Comparison of ENCODE assay signal across 20 cellular contexts in the genomic region with DNA sequence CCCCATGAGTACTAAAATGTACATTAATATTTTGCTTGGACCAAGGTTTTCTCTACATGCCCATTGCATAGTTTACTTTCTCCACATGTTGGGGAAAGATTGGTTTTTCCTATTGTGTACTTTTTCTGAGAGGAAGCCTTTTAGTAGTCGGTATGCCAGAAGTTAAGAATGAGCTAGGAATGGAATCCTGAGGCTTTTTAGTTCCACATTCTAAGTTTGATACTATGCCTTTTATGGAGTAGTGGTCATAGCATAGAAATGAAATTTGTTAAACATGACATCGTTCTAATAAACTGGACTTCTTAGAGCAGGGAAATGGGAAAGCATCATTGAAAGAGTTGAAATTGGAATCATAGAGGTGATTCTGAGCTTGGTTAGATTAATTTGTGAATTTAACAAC.
DNase-seq lines count a peak whose midpoint lies in the region; ATAC-seq and TF ChIP-seq lines count a peak whose summit lies in the region.
"Had no signal": no experiment of that assay in that cellular context is flagged by ENCODE, and none has a peak within 500 bp of the region (broad histone marks: within the 10 kb centered on the region; RNA-seq: fewer than 3 reads in every experiment).

No MANE protein-coding gene starts in this region.

- H3K4ac ChIP-seq in mesendoderm (ENCODE audit: low read depth, low read length) = no peak overlapping the region

- H3K79me1 ChIP-seq in mesendoderm (ENCODE audit: low read length) = peaks cover 15% of the 10 kb centered on the region

- ATAC-seq in GM21717 (IDR thresholded peaks at IDR 0.05; ENCODE audit: unreplicated experiment) = no peak
- ATAC-seq in CD8-positive, alpha-beta T cell = no peak
- ATAC-seq: GM23338 had no signal

- no peak overlapping the region for H3K9ac ChIP-seq in mesendoderm (ENCODE audit: low read length)
- H3K9ac ChIP-seq: BLaER1 treated with 17β-estradiol and CSF1 and Interleukin-3, amounts not matched to agents 10 nM and 100 nM had no signal

- no peaks in the 10 kb centered on the region for H3K9me3 Mint-ChIP-seq in CD8-positive, alpha-beta T cell
- H3K9me3 Mint-ChIP-seq: CD8-positive, alpha-beta memory T cell; GM23338 had no signal

- H3K36me3 ChIP-seq in tibial artery (peaks cover 0 to 13% (median 8%) of the 10 kb centered on the region in 3 donors), mesendoderm (ENCODE audit: control insufficient read depth, insufficient read depth, low read length) (no peaks in the 10 kb centered on the region)
- peaks cover 4% of the 10 kb centered on the region for H3K36me3 ChIP-seq in CD8-positive, alpha-beta T cell (ENCODE audit: insufficient read depth, low read length)

- H3K56ac ChIP-seq in mesendoderm (ENCODE audit: low read length) = no peak overlapping the region

- H3K27ac ChIP-seq in tibial artery (peak overlapping the region; percentile 54 to 62), mesendoderm (ENCODE audit: low read depth, low read length) (no peak overlapping the region)
- no peak overlapping the region for H3K27ac ChIP-seq in CD8-positive, alpha-beta T cell (ENCODE audit: low read depth, low read length)
- H3K27ac ChIP-seq: BLaER1 treated with 17β-estradiol and CSF1 and Interleukin-3, amounts not matched to agents 10 nM and 100 nM had no signal

- H3K18ac ChIP-seq in mesendoderm (ENCODE audit: low read length) = no peak overlapping the region

- TF ChIP-seq CTCF in astrocyte of the spinal cord (IDR thresholded peaks at IDR 0.05; ENCODE audit: low read depth, low read length) (no peak), tibial artery (IDR thresholded peaks at IDR 0.05) (no peak)
- TF ChIP-seq CTCF in CD8-positive, alpha-beta T cell (IDR thresholded peaks at IDR 0.05) = no peak

- H3K27me3 ChIP-seq in tibial artery (no peaks in the 10 kb centered on the region), mesendoderm (ENCODE audit: insufficient read depth, low read length, poor library complexity) (no peaks in the 10 kb centered on the region)
- H3K27me3 ChIP-seq in CD8-positive, alpha-beta T cell (ENCODE audit: insufficient read depth, low read length) = no peaks in the 10 kb centered on the region
- H3K27me3 ChIP-seq: BLaER1 treated with 17β-estradiol and CSF1 and Interleukin-3, amounts not matched to agents 10 nM and 100 nM; MG63 had no signal

- H2BK120ac ChIP-seq in mesendoderm (ENCODE audit: low read depth, low read length) = no peak overlapping the region

- CTCF ChIA-PET in CD8-positive, alpha-beta T cell (lab: Charles Lee) = interaction anchor here (0.8 kb wide), 1 partner anchor 25 kb away, joined by 3 read pairs; no protein-coding TSS in a partner anchor

- no peak overlapping the region for H3K4me3 Mint-ChIP-seq in CD8-positive, alpha-beta T cell
- H3K4me3 Mint-ChIP-seq: GM23338 had no signal

- peak; percentile 73 for DNase-seq in EH (ENCODE audit: low read depth)
- peak; percentile 46 for DNase-seq in astrocyte of the spinal cord (ENCODE audit: low read depth, low spot score)
- peak; percentile 13 for DNase-seq in iris pigment epithelial cell (ENCODE audit: low read depth)
- DNase-seq in tibial artery = no peak
- no peak for DNase-seq in mesendoderm
- DNase-seq in posterior vena cava (ENCODE audit: low spot score) = no peak
- DNase-seq in CD8-positive, alpha-beta T cell = no peak
- DNase-seq: CD8-positive, alpha-beta memory T cell; DMS79 treated with DMSO at 0.1 percent for 48 hours; HCEC 1CT; Kasumi-1; MG63; NCI-H1092; NCI-H1436 treated with DMSO at 0.1 percent for 48 hours; NCI-H2029; NCI-H345; NCI-H526 had no signal

- H3K79me2 ChIP-seq in mesendoderm (ENCODE audit: control insufficient read depth, insufficient read depth, low read length) = peaks cover 33% of the 10 kb centered on the region

- H3K23ac ChIP-seq in mesendoderm (ENCODE audit: low read length) = no peak overlapping the region

- H3K4me2 ChIP-seq in mesendoderm (ENCODE audit: low read length) = no peak overlapping the region
- H3K4me2 ChIP-seq: BLaER1 treated with 17β-estradiol and CSF1 and Interleukin-3, amounts not matched to agents 10 nM and 100 nM; GM23338 had no signal

- no peaks in the 10 kb centered on the region for H3K9me3 ChIP-seq in tibial artery
- no peaks in the 10 kb centered on the region for H3K9me3 ChIP-seq in CD8-positive, alpha-beta T cell (ENCODE audit: low read length)
- H3K9me3 ChIP-seq: BLaER1 treated with 17β-estradiol and CSF1 and Interleukin-3, amounts not matched to agents 10 nM and 100 nM; MG63 had no signal

- H2BK5ac ChIP-seq in mesendoderm (ENCODE audit: low read length) = no peak overlapping the region

- H3K4me1 ChIP-seq in tibial artery (peaks cover 6 to 69% (median 11%) of the 10 kb centered on the region in 4 donors), mesendoderm (ENCODE audit: control insufficient read depth, low read depth, low read length) (no peaks in the 10 kb centered on the region)
- peaks cover 6% of the 10 kb centered on the region for H3K4me1 ChIP-seq in CD8-positive, alpha-beta T cell (ENCODE audit: insufficient read depth, low read length)

- no peak overlapping the region for H3K4me3 ChIP-seq in astrocyte of the spinal cord (ENCODE audit: low read depth, low read length)
- no peak overlapping the region for H3K4me3 ChIP-seq in tibial artery
- no peak overlapping the region for H3K4me3 ChIP-seq in mesendoderm (ENCODE audit: low read length)
- no peak overlapping the region for H3K4me3 ChIP-seq in CD8-positive, alpha-beta T cell (ENCODE audit: low read depth, low read length)
- H3K4me3 ChIP-seq: BLaER1 treated with 17β-estradiol and CSF1 and Interleukin-3, amounts not matched to agents 10 nM and 100 nM; GM23338; MG63 had no signal

- no peak overlapping the region for H2AK5ac ChIP-seq in mesendoderm (ENCODE audit: low read length)

- H3K36me3 Mint-ChIP-seq in CD8-positive, alpha-beta T cell = peaks cover 48% of the 10 kb centered on the region

- no CpG with 5 or more reads among the region's 2 CpGs for WGBS in mesendoderm (ENCODE audit: extremely low coverage, insufficient coverage, low lambda C conversion rate)

- no peak overlapping the region for H3K27ac Mint-ChIP-seq in CD8-positive, alpha-beta T cell
- H3K27ac Mint-ChIP-seq: CD8-positive, alpha-beta memory T cell; GM23338 had no signal

- intact Hi-C loops in tibial artery (cut with DNase I; ENCODE audit: low total_unique reads) = loop anchor here (10.0 kb wide), 1 partner anchor 169 kb away; no protein-coding TSS in a partner anchor
- intact Hi-C loops in posterior vena cava (cut with DNase I) = no loop called here
- intact Hi-C loops in CD8-positive, alpha-beta T cell (cut with DNase I, micrococcal nuclease) = no loop called here

- H2BK15ac ChIP-seq in mesendoderm (replicated peaks; ENCODE audit: low read depth) = no peak overlapping the region

- no peak overlapping the region for H4K8ac ChIP-seq in mesendoderm (ENCODE audit: low read depth, low read length)

- no peaks in the 10 kb centered on the region for H3K27me3 Mint-ChIP-seq in CD8-positive, alpha-beta T cell (ENCODE audit: low read depth)
- H3K27me3 Mint-ChIP-seq: CD8-positive, alpha-beta memory T cell had no signal

- no peak overlapping the region for H4K5ac ChIP-seq in mesendoderm (ENCODE audit: low read length)

- H3K4me1 Mint-ChIP-seq in CD8-positive, alpha-beta T cell (ENCODE audit: low read depth) = peaks cover 18% of the 10 kb centered on the region

- POLR2A ChIA-PET in CD8-positive, alpha-beta T cell (lab: Charles Lee) = no interaction called here

- in situ Hi-C loops in astrocyte of the spinal cord (cut with HindIII; ENCODE audit: low sequenced_read_pairs) = no loop called here

Comparison
In these comparisons a context has a peak if more than half of its experiments do, and no peak if none do; other contexts are left out.
1. DNase-seq: peak in EH (single experiment), astrocyte of the spinal cord (single experiment) and iris pigment epithelial cell (single experiment); none in tibial artery (0 of 2), mesendoderm (single experiment), posterior vena cava (single experiment) and CD8-positive, alpha-beta T cell (0 of 7).
2. H3K27ac ChIP-seq: peak in tibial artery (2 of 2); none in mesendoderm (single experiment) and CD8-positive, alpha-beta T cell (single experiment).